16 cellular contexts compared by ENCODE assay signal in the genomic region with DNA sequence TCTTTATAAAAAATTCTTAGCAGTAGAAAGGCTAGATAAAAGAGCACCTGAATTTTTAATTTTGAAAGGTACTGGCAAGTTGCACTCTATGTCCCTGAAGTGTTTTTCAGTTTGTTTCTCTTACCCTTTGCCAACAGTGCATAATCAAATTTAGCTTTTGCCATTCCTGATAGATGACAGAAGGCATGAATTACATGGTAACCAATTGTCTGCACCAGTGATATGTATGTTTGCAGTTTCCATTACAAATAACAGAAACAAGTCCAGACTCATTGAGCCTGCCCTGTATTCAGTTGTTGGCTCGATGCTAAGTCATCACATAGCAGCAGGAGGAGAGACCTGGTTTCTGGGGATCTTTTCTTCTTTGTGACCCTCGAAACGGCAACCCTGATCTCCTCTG.
"Had no signal": no experiment of that assay in that cellular context is flagged by ENCODE, and none has a peak within 500 bp of the region (broad histone marks: within the 10 kb centered on the region; RNA-seq: fewer than 3 reads in every experiment).

No MANE protein-coding gene starts in this region.

- H3K9me3 ChIP-seq: breast epithelium, ovary, suprapubic skin had no signal

- H3K4me1 ChIP-seq: breast epithelium, suprapubic skin had no signal

- H3K27ac ChIP-seq: breast epithelium, neural progenitor cell, ovary, suprapubic skin had no signal

- H3K36me3 ChIP-seq: breast epithelium, neural progenitor cell, ovary, suprapubic skin had no signal

- DNase-seq: activated CD4-positive, alpha-beta T cell treated with anti-CD3 and anti-CD28 coated beads, Interleukin-2, amount 50 U/mL, for 48 hours; activated CD4-positive, CD25-positive, alpha-beta regulatory T cell treated with anti-CD3 and anti-CD28 coated beads, Interleukin-2, amount 50 U/mL, for 72 hours; activated CD8-positive, alpha-beta memory T cell treated with anti-CD3 and anti-CD28 coated beads, Interleukin-2, amount 10 ng/mL, durations not matched to agents 7 days and 5 days; activated gamma-delta T cell treated with Interleukin-2 at 50 U/mL for 16 hours; activated naive CD8-positive, alpha-beta T cell treated with anti-CD3 and anti-CD28 coated beads, Interleukin-2, amount 10 ng/mL, durations not matched to agents 7 days and 5 days; activated T-cell treated with anti-CD3 and anti-CD28 coated beads, Interleukin-2, amount 50 U/mL, for 24 hours; anterior cingulate cortex; kidney glomerular epithelial cell; ovary; stimulated activated CD4-positive, alpha-beta T cell treated with anti-CD3 and anti-CD28 coated beads, Interleukin-2, amount 100 ng/mL, for 48 hours; stimulated activated CD8-positive, alpha-beta memory T cell treated with anti-CD3 and anti-CD28 coated beads, Interleukin-4, amount 100 ng/mL, for 48 hours; stimulated activated naive CD8-positive, alpha-beta T cell treated with anti-CD3 and anti-CD28 coated beads, Interleukin-15, Interleukin-2, amounts not matched to agents 100 U/mL and 50 U/mL, for 24 hours; T-helper 9 cell had no signal

- ATAC-seq: activated CD8-positive, alpha-beta memory T cell treated with anti-CD3 and anti-CD28 coated beads, Interleukin-2, amount 10 ng/mL, durations not matched to agents 7 days and 5 days; stimulated activated naive CD8-positive, alpha-beta T cell treated with anti-CD3 and anti-CD28 coated beads, Interleukin-15, Interleukin-2, amounts not matched to agents 100 U/mL and 50 U/mL, for 24 hours had no signal

- H3K27me3 ChIP-seq: breast epithelium, neural progenitor cell, ovary, suprapubic skin had no signal

- H3K4me3 ChIP-seq: breast epithelium, neural progenitor cell, ovary, suprapubic skin had no signal
